In the genomic region with DNA sequence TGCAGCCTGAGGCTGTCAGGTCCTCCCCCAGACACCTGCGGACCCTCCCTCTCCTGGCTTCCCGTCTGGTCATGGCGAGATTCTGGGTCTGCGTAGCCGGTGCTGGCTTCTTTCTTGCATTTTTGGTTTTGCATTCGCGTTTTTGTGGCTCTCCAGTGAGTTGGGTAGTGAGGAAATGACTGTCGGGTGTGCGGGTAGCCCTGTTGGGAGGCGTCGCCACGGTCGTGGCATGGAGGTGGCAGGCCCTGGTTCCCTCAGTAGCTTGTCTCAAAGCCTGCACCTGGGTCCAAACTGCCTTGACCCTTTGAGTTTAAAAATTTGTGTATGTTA, we compare ENCODE assay signal across 8 cellular contexts. TPM values are rescaled to one million over a fixed set of nuclear protein-coding genes. Genes with fewer than 3 reads are reported as not detected.
DNase-seq lines count a peak whose midpoint lies in the region; ATAC-seq and TF ChIP-seq lines count a peak whose summit lies in the region.

No MANE protein-coding gene starts in this region.

- H3K36me3 ChIP-seq in Caco-2 (ENCODE audit: control insufficient read depth, insufficient read depth, low read length): no peaks in the 10 kb centered on the region; the same call in 1 of the 2 replicates
- H3K36me3 ChIP-seq in naive thymus-derived CD4-positive, alpha-beta T cell (ENCODE audit: control insufficient read depth in 2 of 3, insufficient read depth in 3 of 3, low read length in 3 of 3): peaks cover 0 to 12% (median 0%) of the 10 kb centered on the region in 3 experiments
- no peaks in the 10 kb centered on the region for H3K36me3 ChIP-seq in suprapubic skin

- H3K4me3 Mint-ChIP-seq in Caco-2 (ENCODE audit: unreplicated experiment): peak overlapping the region; percentile 94
- peak overlapping the region; percentile 98 for H3K4me3 Mint-ChIP-seq in activated CD4-positive, alpha-beta T cell treated with anti-CD3 and anti-CD28 coated beads for 36 hours
- H3K4me3 Mint-ChIP-seq in naive thymus-derived CD4-positive, alpha-beta T cell: peak overlapping the region; percentile 92 to 99 (median 96)

- H3K4me1 ChIP-seq in Caco-2 (peaks cover 10% of the 10 kb centered on the region; the same call in 1 of the 2 replicates), suprapubic skin (peaks cover 49% of the 10 kb centered on the region)
- H3K4me1 ChIP-seq in naive thymus-derived CD4-positive, alpha-beta T cell (ENCODE audit: control insufficient read depth in 2 of 2, insufficient read depth in 2 of 2, low read length in 2 of 2): peaks cover 7 to 28% of the 10 kb centered on the region in 2 donors

- H3K4me1 Mint-ChIP-seq in Caco-2 (ENCODE audit: low read depth, unreplicated experiment): peaks cover 13% of the 10 kb centered on the region
- peaks cover 41% of the 10 kb centered on the region for H3K4me1 Mint-ChIP-seq in activated CD4-positive, alpha-beta T cell treated with anti-CD3 and anti-CD28 coated beads for 36 hours
- peaks cover 33 to 76% (median 60%) of the 10 kb centered on the region in 7 donors for H3K4me1 Mint-ChIP-seq in naive thymus-derived CD4-positive, alpha-beta T cell

- no peaks in the 10 kb centered on the region for H3K9me3 Mint-ChIP-seq in Caco-2 (ENCODE audit: unreplicated experiment)
- H3K9me3 Mint-ChIP-seq in activated CD4-positive, alpha-beta T cell treated with anti-CD3 and anti-CD28 coated beads for 36 hours (ENCODE audit: low read depth): no peaks in the 10 kb centered on the region
- no peaks in the 10 kb centered on the region for H3K9me3 Mint-ChIP-seq in naive thymus-derived CD4-positive, alpha-beta T cell

- H3K9me3 ChIP-seq in Caco-2: no peaks in the 10 kb centered on the region
- no peaks in the 10 kb centered on the region for H3K9me3 ChIP-seq in naive thymus-derived CD4-positive, alpha-beta T cell (ENCODE audit: control insufficient read depth in 2 of 3, low read length in 3 of 3)
- no peaks in the 10 kb centered on the region for H3K9me3 ChIP-seq in suprapubic skin

- H3K4me3 ChIP-seq in Caco-2 (ENCODE audit: low read depth, low read length): peak overlapping the region; percentile 84
- peak overlapping the region; percentile 95 for H3K4me3 ChIP-seq in naive thymus-derived CD4-positive, alpha-beta T cell (ENCODE audit: low read length)
- peak overlapping the region; percentile 83 for H3K4me3 ChIP-seq in suprapubic skin

- ATAC-seq in activated CD4-positive, alpha-beta T cell treated with anti-CD3 and anti-CD28 coated beads for 36 hours: peak; percentile 72
- ATAC-seq in naive thymus-derived CD4-positive, alpha-beta T cell: peak; percentile 61

- H3K27me3 Mint-ChIP-seq in Caco-2 (ENCODE audit: insufficient read depth, unreplicated experiment): no peaks in the 10 kb centered on the region
- H3K27me3 Mint-ChIP-seq in activated CD4-positive, alpha-beta T cell treated with anti-CD3 and anti-CD28 coated beads for 36 hours: no peaks in the 10 kb centered on the region
- H3K27me3 Mint-ChIP-seq in naive thymus-derived CD4-positive, alpha-beta T cell: no peaks in the 10 kb centered on the region

- WGBS in suprapubic skin: under 1% methylated on average over 13 of the region's 13 CpGs

- TF ChIP-seq EP300 in suprapubic skin (IDR thresholded peaks at IDR 0.05): no peak

- peaks cover 13% of the 10 kb centered on the region for H3K36me3 Mint-ChIP-seq in Caco-2 (ENCODE audit: insufficient read depth, unreplicated experiment)
- H3K36me3 Mint-ChIP-seq in activated CD4-positive, alpha-beta T cell treated with anti-CD3 and anti-CD28 coated beads for 36 hours (ENCODE audit: low read depth): peaks cover 14% of the 10 kb centered on the region
- H3K36me3 Mint-ChIP-seq in naive thymus-derived CD4-positive, alpha-beta T cell: peaks cover 0 to 8% (median 2%) of the 10 kb centered on the region in 5 donors

- TF ChIP-seq POLR2A in suprapubic skin (IDR thresholded peaks at IDR 0.05): no peak

- POLR2A ChIA-PET in Caco-2 (lab: Charles Lee): interaction anchor here (2.2 kb wide), 1 partner anchor 15 kb away, joined by 11 read pairs; no protein-coding TSS in a partner anchor
- POLR2A ChIA-PET in activated CD4-positive, alpha-beta T cell treated with anti-CD3 and anti-CD28 coated beads for 36 hours (lab: Charles Lee): interaction anchor here (1.2 to 2.1 kb wide), 2 partner anchors 10 to 57 kb away, joined by 6 to 7 read pairs; no protein-coding TSS in a partner anchor
- POLR2A ChIA-PET in naive thymus-derived CD4-positive, alpha-beta T cell (lab: Charles Lee): interaction anchor here (1.2 to 3.0 kb wide), 5 partner anchors 8 to 1979 kb away, joined by 3 to 14 read pairs (median 6); partner anchors contain the start of genes SUPT20H and UFM1

- H3K27ac Mint-ChIP-seq in Caco-2 (ENCODE audit: unreplicated experiment): peak overlapping the region; percentile 84
- peak overlapping the region; percentile 97 for H3K27ac Mint-ChIP-seq in activated CD4-positive, alpha-beta T cell treated with anti-CD3 and anti-CD28 coated beads for 36 hours
- H3K27ac Mint-ChIP-seq in naive thymus-derived CD4-positive, alpha-beta T cell: peak overlapping the region; percentile 88 to 97 (median 95)

- CTCF ChIA-PET in Caco-2 (lab: Charles Lee): no interaction called here
- CTCF ChIA-PET in activated CD4-positive, alpha-beta T cell treated with anti-CD3 and anti-CD28 coated beads for 36 hours (lab: Charles Lee): interaction anchor here (0.8 to 1.9 kb wide), 3 partner anchors 10 to 573 kb away, joined by 3 to 7 read pairs (median 4); no protein-coding TSS in a partner anchor
- CTCF ChIA-PET in naive thymus-derived CD4-positive, alpha-beta T cell (lab: Charles Lee): no interaction called here

- H3K27ac ChIP-seq in naive thymus-derived CD4-positive, alpha-beta T cell (ENCODE audit: low read depth, low read length): peak overlapping the region; percentile 82
- peak overlapping the region; percentile 82 for H3K27ac ChIP-seq in suprapubic skin

- BruUV-seq in Caco-2 (replicated peaks; lab: Mats Ljungman, UMichigan): TSS peak; percentile 41

- intact Hi-C loops in Caco-2 (cut with micrococcal nuclease; ENCODE audit: unreplicated experiment): loop anchor here (1.0 to 5.0 kb wide), 2 partner anchors 15 to 641 kb away; no protein-coding TSS in a partner anchor
- intact Hi-C loops in activated CD4-positive, alpha-beta T cell treated with anti-CD3 and anti-CD28 coated beads for 36 hours (cut with DNase I, micrococcal nuclease): loop anchor here (1.0 to 10.0 kb wide), 8 partner anchors 57 to 1736 kb away; partner anchors contain the start of genes LHFPL6 (in 2 of the 2), COG6 (in 1 of the 2), MRPS31 (in 1 of the 2) and UFM1 (in 1 of the 2)
- intact Hi-C loops in naive thymus-derived CD4-positive, alpha-beta T cell (cut with micrococcal nuclease): loop anchor here (1.0 to 10.0 kb wide), 12 partner anchors 22 to 1979 kb away; partner anchors contain the start of genes COG6 (in 2 of the 2), MRPS31 (in 2 of the 2), SUPT20H (in 2 of the 2) and LHFPL6 (in 1 of the 2)

- no peak for DNase-seq in Caco-2
- DNase-seq in GM20000 (ENCODE audit: low spot score): peak; percentile 24
- peak; percentile 60 for DNase-seq in HT-29 (ENCODE audit: low spot score)
- peak; percentile 82 for DNase-seq in activated CD4-positive, alpha-beta T cell treated with anti-CD3 and anti-CD28 coated beads for 36 hours
- DNase-seq in effector CD8-positive, alpha-beta T cell (lab: John Stamatoyannopoulos, UW): peak; percentile 30
- peak in 7 of 9 donors; percentile 35 to 64 (median 59) for DNase-seq in naive thymus-derived CD4-positive, alpha-beta T cell
- peak in 1 of 2 donors; percentile 66 for DNase-seq in suprapubic skin (ENCODE audit: low spot score in 2 of 2)
- no peak for DNase-seq in iPS-NIHi11 (ENCODE audit: low spot score)

- no peaks in the 10 kb centered on the region for H3K27me3 ChIP-seq in Caco-2 (replicated peaks; ENCODE audit: control insufficient read depth, insufficient read depth, low read length)
- H3K27me3 ChIP-seq in naive thymus-derived CD4-positive, alpha-beta T cell (ENCODE audit: control insufficient read depth in 2 of 2, insufficient read depth in 2 of 2, low read length in 2 of 2): no peaks in the 10 kb centered on the region
- H3K27me3 ChIP-seq in suprapubic skin: no peaks in the 10 kb centered on the region

- TF ChIP-seq CTCF in Caco-2 (IDR thresholded peaks at IDR 0.05; ENCODE audit: insufficient read depth in 1 of 2, low read depth in 1 of 2, low read length in 1 of 2, severe bottlenecking in 1 of 2, unreplicated experiment in 1 of 2) (no peak), GM20000 (IDR thresholded peaks at IDR 0.05; ENCODE audit: extremely low read depth, missing control alignments) (no peak), suprapubic skin (IDR thresholded peaks at IDR 0.05) (no peak)

RNA-seq across cellular contexts. Expression of gene NHLRC3, which starts 0.3 kb away (rescaled TPM):
- total RNA-seq in Caco-2 (2022) (35.8 and 38.1 TPM in 2 replicates), suprapubic skin (10 to 100 TPM in 2 of 4 donors, 1 to 10 TPM in 2; 5.9 to 24.5 (median 11.1) TPM)
- total RNA-seq in HT-29 (2014; rRNA removed; shearing (Covaris generic)): 11.3 and 13.3 TPM in 2 replicates
- 10 to 100 TPM in 1 of 2 experiments, 1 to 10 TPM in 1; 9.0 to 12.3 TPM for total RNA-seq in activated CD4-positive, alpha-beta T cell treated with anti-CD3 and anti-CD28 coated beads for 36 hours
- 10 to 100 TPM; 13.0 to 30.6 (median 23.6) TPM for total RNA-seq in naive thymus-derived CD4-positive, alpha-beta T cell
- polyA plus RNA-seq in naive thymus-derived CD4-positive, alpha-beta T cell: 1 to 10 TPM; 3.4 to 4.8 TPM

RNA-seq across cellular contexts. Expression of gene PROSER1, which starts 0.6 kb away (rescaled TPM):
- total RNA-seq in Caco-2 (2022) (75.6 and 85.0 TPM in 2 replicates), suprapubic skin (10 to 100 TPM; 18.3 to 85.9 (median 28.2) TPM)
- total RNA-seq in HT-29 (2014; rRNA removed; shearing (Covaris generic)): 29.7 and 34.4 TPM in 2 replicates
- total RNA-seq in activated CD4-positive, alpha-beta T cell treated with anti-CD3 and anti-CD28 coated beads for 36 hours: 10 to 100 TPM; 64.8 to 75.4 TPM
- 10 to 100 TPM; 36.1 to 65.7 (median 47.3) TPM for total RNA-seq in naive thymus-derived CD4-positive, alpha-beta T cell
- polyA plus RNA-seq in naive thymus-derived CD4-positive, alpha-beta T cell: 10 to 100 TPM in 1 of 2 donors, 1 to 10 TPM in 1; 9.5 to 22.1 TPM

RNA-seq across cellular contexts. Expression of gene STOML3, which starts 47.9 kb away (rescaled TPM):
- total RNA-seq in Caco-2 (2022) (0.16 and 0.43 TPM in 2 replicates), suprapubic skin (not detected)
- total RNA-seq in HT-29 (2014; rRNA removed; shearing (Covaris generic)): not detected in 2 replicates
- not detected for total RNA-seq in activated CD4-positive, alpha-beta T cell treated with anti-CD3 and anti-CD28 coated beads for 36 hours
- total RNA-seq in naive thymus-derived CD4-positive, alpha-beta T cell: not detected
- not detected for polyA plus RNA-seq in naive thymus-derived CD4-positive, alpha-beta T cell

Comparison
In these comparisons a context has a peak if more than half of its experiments do, and no peak if none do; other contexts are left out.
1. DNase-seq: peak in GM20000 (single experiment), HT-29 (single experiment), activated CD4-positive, alpha-beta T cell treated with anti-CD3 and anti-CD28 coated beads for 36 hours (single experiment), effector CD8-positive, alpha-beta T cell (single experiment) and naive thymus-derived CD4-positive, alpha-beta T cell (7 of 9); none in Caco-2 (0 of 2) and iPS-NIHi11 (single experiment).
2. Peak in every context shown above with its lines, with median percentiles within 50 percentile points of each other: H3K4me3 ChIP-seq, H3K27ac Mint-ChIP-seq and H3K4me3 Mint-ChIP-seq.